ENCODE assay signal across 24 cellular contexts in the genomic region with DNA sequence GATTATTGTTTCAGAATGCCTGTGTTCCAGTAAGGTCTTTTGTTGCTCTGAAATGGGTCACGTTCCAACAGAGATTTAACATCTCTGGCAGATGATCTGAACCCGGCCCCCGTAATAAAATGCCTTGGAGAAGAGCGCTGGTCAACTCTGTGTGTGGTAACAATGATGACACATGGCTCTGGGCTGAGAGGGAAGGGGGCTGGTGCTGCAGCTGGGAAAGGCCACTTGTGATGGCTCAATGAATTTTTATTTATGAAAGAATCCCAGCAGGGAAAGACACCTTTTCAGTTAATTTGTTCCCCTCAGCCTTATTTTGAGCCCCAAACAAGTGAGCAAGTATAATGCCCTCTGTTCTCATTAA. TPM values are rescaled to one million over a fixed set of nuclear protein-coding genes. Genes with fewer than 3 reads are reported as not detected.
DNase-seq lines count a peak whose midpoint lies in the region; ATAC-seq and TF ChIP-seq lines count a peak whose summit lies in the region.
"Had no signal": no experiment of that assay in that cellular context is flagged by ENCODE, and none has a peak within 500 bp of the region (broad histone marks: within the 10 kb centered on the region; RNA-seq: fewer than 3 reads in every experiment).

No MANE protein-coding gene starts in this region.

- peaks cover 20 to 21% of the 10 kb centered on the region in 2 donors for H3K4me1 Mint-ChIP-seq in natural killer cell treated with Interleukin-12 subunit alpha and Interleukin-12 subunit beta and Interleukin-15 and Interleukin-18, amount 100 ng/mL, for 72 hours (ENCODE audit: low read depth in 2 of 2)
- peaks cover 20 to 22% of the 10 kb centered on the region in 2 donors for H3K4me1 Mint-ChIP-seq in natural killer cell
- H3K4me1 Mint-ChIP-seq in Caco-2 (ENCODE audit: low read depth, unreplicated experiment), result no peaks in the 10 kb centered on the region
- H3K4me1 Mint-ChIP-seq: activated CD4-positive, alpha-beta T cell treated with anti-CD3 and anti-CD28 coated beads, Interleukin-2, amount 10 ng/mL, durations not matched to agents 7 days and 5 days had no signal

- no peaks in the 10 kb centered on the region for H3K9me3 Mint-ChIP-seq in natural killer cell treated with Interleukin-12 subunit alpha and Interleukin-12 subunit beta and Interleukin-15 and Interleukin-18, amount 100 ng/mL, for 72 hours
- H3K9me3 Mint-ChIP-seq in natural killer cell (no peaks in the 10 kb centered on the region), Caco-2 (ENCODE audit: unreplicated experiment) (no peaks in the 10 kb centered on the region)
- H3K9me3 Mint-ChIP-seq: activated CD4-positive, alpha-beta T cell treated with anti-CD3 and anti-CD28 coated beads, Interleukin-2, amount 10 ng/mL, durations not matched to agents 7 days and 5 days; activated naive CD4-positive, alpha-beta T cell treated with anti-CD3 and anti-CD28 coated beads for 36 hours; CD8-positive, alpha-beta T cell had no signal

- peak; percentile 35 for DNase-seq in natural killer cell treated with Interleukin-12 subunit alpha and Interleukin-12 subunit beta and Interleukin-15 and Interleukin-18, amount 100 ng/mL, for 72 hours (ENCODE audit: low spot score)
- no peak for DNase-seq in natural killer cell
- peak; percentile 5 for DNase-seq in astrocyte of the cerebellum (ENCODE audit: low read depth)
- DNase-seq in myocyte (ENCODE audit: low read depth), result peak; percentile 73
- DNase-seq in Caco-2, result no peak
- DNase-seq in substantia nigra (lab: John Stamatoyannopoulos, UW), result no peak
- DNase-seq: activated CD4-positive, alpha-beta T cell treated with anti-CD3 and anti-CD28 coated beads, Interleukin-2, amount 10 ng/mL, durations not matched to agents 7 days and 5 days; activated naive CD4-positive, alpha-beta T cell treated with anti-CD3 and anti-CD28 coated beads for 36 hours; CD8-positive, alpha-beta T cell; heart right ventricle; islet precursor cell; MV-4-11; NCI-H2081 treated with DMSO at 0.1 percent for 48 hours; NCI-H526 treated with DMSO at 0.1 percent for 48 hours; occipital lobe; Peyer's patch; small intestine had no signal

- H3K9me3 ChIP-seq in Caco-2, result no peaks in the 10 kb centered on the region
- H3K9me3 ChIP-seq: HAP-1, heart right ventricle, Peyer's patch, tibial artery had no signal

- TF ChIP-seq CTCF in natural killer cell (IDR thresholded peaks at IDR 0.05) (no peak), astrocyte of the cerebellum (IDR thresholded peaks at IDR 0.05; ENCODE audit: low read depth, low read length, missing control alignments) (no peak), Caco-2 (IDR thresholded peaks at IDR 0.05; ENCODE audit: insufficient read depth in 1 of 2, low read depth in 1 of 2, low read length in 1 of 2, severe bottlenecking in 1 of 2, unreplicated experiment in 1 of 2) (no peak)

- CTCF ChIA-PET in Caco-2 (lab: Charles Lee), result no interaction called here

- no peak overlapping the region for H3K4me3 Mint-ChIP-seq in natural killer cell treated with Interleukin-12 subunit alpha and Interleukin-12 subunit beta and Interleukin-15 and Interleukin-18, amount 100 ng/mL, for 72 hours
- H3K4me3 Mint-ChIP-seq in natural killer cell, result no peak overlapping the region
- no peak overlapping the region for H3K4me3 Mint-ChIP-seq in Caco-2 (ENCODE audit: unreplicated experiment)
- H3K4me3 Mint-ChIP-seq: activated CD4-positive, alpha-beta T cell treated with anti-CD3 and anti-CD28 coated beads, Interleukin-2, amount 10 ng/mL, durations not matched to agents 7 days and 5 days; activated naive CD4-positive, alpha-beta T cell treated with anti-CD3 and anti-CD28 coated beads for 36 hours; CD8-positive, alpha-beta T cell had no signal

- in situ Hi-C loops in astrocyte of the cerebellum (cut with HindIII; ENCODE audit: low sequenced_read_pairs), result no loop called here

- intact Hi-C loops in natural killer cell (cut with micrococcal nuclease) (no loop called here), Caco-2 (cut with micrococcal nuclease; ENCODE audit: unreplicated experiment) (no loop called here)

- H3K27me3 ChIP-seq in Caco-2 (replicated peaks; ENCODE audit: control insufficient read depth, insufficient read depth, low read length), result no peaks in the 10 kb centered on the region
- H3K27me3 ChIP-seq: heart right ventricle, Peyer's patch had no signal

- H3K4me1 ChIP-seq in Caco-2, result peaks cover 6% of the 10 kb centered on the region; the same call in 1 of the 2 replicates
- H3K4me1 ChIP-seq: HAP-1, Peyer's patch, tibial artery had no signal

- H3K27ac ChIP-seq in substantia nigra (ENCODE audit: low read depth, low read length, poor library complexity, severe bottlenecking), result no peak overlapping the region
- H3K27ac ChIP-seq: heart right ventricle, Peyer's patch, tibial artery had no signal

- H3K4me3 ChIP-seq in astrocyte of the cerebellum (ENCODE audit: low read depth, low read length), result no peak overlapping the region
- H3K4me3 ChIP-seq in Caco-2 (ENCODE audit: low read depth, low read length), result no peak overlapping the region
- H3K4me3 ChIP-seq: HAP-1, heart right ventricle, Peyer's patch, tibial artery had no signal

- no TSS peak for BruUV-seq in Caco-2 (replicated peaks; lab: Mats Ljungman, UMichigan)

- H3K27ac Mint-ChIP-seq in natural killer cell treated with Interleukin-12 subunit alpha and Interleukin-12 subunit beta and Interleukin-15 and Interleukin-18, amount 100 ng/mL, for 72 hours, result no peak overlapping the region
- H3K27ac Mint-ChIP-seq in natural killer cell, result peak overlapping the region in 1 of 2 donors; percentile 60
- H3K27ac Mint-ChIP-seq in Caco-2 (ENCODE audit: unreplicated experiment), result no peak overlapping the region
- H3K27ac Mint-ChIP-seq: activated CD4-positive, alpha-beta T cell treated with anti-CD3 and anti-CD28 coated beads, Interleukin-2, amount 10 ng/mL, durations not matched to agents 7 days and 5 days; activated naive CD4-positive, alpha-beta T cell treated with anti-CD3 and anti-CD28 coated beads for 36 hours; CD8-positive, alpha-beta T cell had no signal

- H3K27me3 Mint-ChIP-seq in natural killer cell treated with Interleukin-12 subunit alpha and Interleukin-12 subunit beta and Interleukin-15 and Interleukin-18, amount 100 ng/mL, for 72 hours, result peaks cover 8 to 9% of the 10 kb centered on the region in 2 donors
- H3K27me3 Mint-ChIP-seq in natural killer cell (ENCODE audit: low read depth in 2 of 2) (peaks cover 0 to 4% of the 10 kb centered on the region in 2 donors), Caco-2 (ENCODE audit: insufficient read depth, unreplicated experiment) (no peaks in the 10 kb centered on the region)

- POLR2A ChIA-PET in Caco-2 (lab: Charles Lee), result no interaction called here

- ATAC-seq in natural killer cell treated with Interleukin-12 subunit alpha and Interleukin-12 subunit beta and Interleukin-15 and Interleukin-18, amount 100 ng/mL, for 72 hours, result no peak
- no peak for ATAC-seq in natural killer cell
- no peak for ATAC-seq in GM18909 (IDR thresholded peaks at IDR 0.05; ENCODE audit: poor library complexity, unreplicated experiment)
- ATAC-seq in HG03159 (IDR thresholded peaks at IDR 0.05; ENCODE audit: unreplicated experiment), result no peak
- ATAC-seq: CD8-positive, alpha-beta T cell; esophagus mucosa; heart right ventricle had no signal

- no peaks in the 10 kb centered on the region for H3K36me3 ChIP-seq in Caco-2 (ENCODE audit: control insufficient read depth, insufficient read depth, low read length)
- H3K36me3 ChIP-seq: HAP-1, heart right ventricle, Peyer's patch, tibial artery had no signal

- H3K36me3 Mint-ChIP-seq in natural killer cell treated with Interleukin-12 subunit alpha and Interleukin-12 subunit beta and Interleukin-15 and Interleukin-18, amount 100 ng/mL, for 72 hours, result no peaks in the 10 kb centered on the region
- no peaks in the 10 kb centered on the region for H3K36me3 Mint-ChIP-seq in natural killer cell
- H3K36me3 Mint-ChIP-seq in Caco-2 (ENCODE audit: insufficient read depth, unreplicated experiment), result no peaks in the 10 kb centered on the region
- H3K36me3 Mint-ChIP-seq: CD8-positive, alpha-beta T cell had no signal

RNA-seq across cellular contexts. Expression of a gene that starts 59.4 kb away (rescaled TPM):
- not detected for total RNA-seq in natural killer cell treated with Interleukin-12 subunit alpha and Interleukin-12 subunit beta and Interleukin-15 and Interleukin-18, amount 100 ng/mL, for 72 hours
- total RNA-seq in natural killer cell (under 1 TPM in 1 of 3 donors, not detected in 2; 0.13 TPM), myocyte (1.0 and 1.4 TPM in 2 replicates), Caco-2 (2022) (0.32 and 0.60 TPM in 2 replicates)
- 0.55 TPM for polyA plus RNA-seq in myocyte (2012)
- total RNA-seq: activated CD4-positive, alpha-beta T cell treated with anti-CD3 and anti-CD28 coated beads, Interleukin-2, amount 10 ng/mL, durations not matched to agents 7 days and 5 days; activated naive CD4-positive, alpha-beta T cell treated with anti-CD3 and anti-CD28 coated beads for 36 hours; bronchial epithelial cell; CD8-positive, alpha-beta T cell; esophagus mucosa; G401; Peyer's patch had no signal
- polyA plus RNA-seq: heart right ventricle had no signal

Comparison
In these comparisons a context has a peak if more than half of its experiments do, and no peak if none do; other contexts are left out.
1. DNase-seq: peak in natural killer cell treated with Interleukin-12 subunit alpha and Interleukin-12 subunit beta and Interleukin-15 and Interleukin-18, amount 100 ng/mL, for 72 hours (single experiment), astrocyte of the cerebellum (single experiment) and myocyte (single experiment); none in natural killer cell (single experiment), Caco-2 (0 of 2) and substantia nigra (0 of 49).